Comparison of ENCODE assay signal across 18 cellular contexts in the genomic region with DNA sequence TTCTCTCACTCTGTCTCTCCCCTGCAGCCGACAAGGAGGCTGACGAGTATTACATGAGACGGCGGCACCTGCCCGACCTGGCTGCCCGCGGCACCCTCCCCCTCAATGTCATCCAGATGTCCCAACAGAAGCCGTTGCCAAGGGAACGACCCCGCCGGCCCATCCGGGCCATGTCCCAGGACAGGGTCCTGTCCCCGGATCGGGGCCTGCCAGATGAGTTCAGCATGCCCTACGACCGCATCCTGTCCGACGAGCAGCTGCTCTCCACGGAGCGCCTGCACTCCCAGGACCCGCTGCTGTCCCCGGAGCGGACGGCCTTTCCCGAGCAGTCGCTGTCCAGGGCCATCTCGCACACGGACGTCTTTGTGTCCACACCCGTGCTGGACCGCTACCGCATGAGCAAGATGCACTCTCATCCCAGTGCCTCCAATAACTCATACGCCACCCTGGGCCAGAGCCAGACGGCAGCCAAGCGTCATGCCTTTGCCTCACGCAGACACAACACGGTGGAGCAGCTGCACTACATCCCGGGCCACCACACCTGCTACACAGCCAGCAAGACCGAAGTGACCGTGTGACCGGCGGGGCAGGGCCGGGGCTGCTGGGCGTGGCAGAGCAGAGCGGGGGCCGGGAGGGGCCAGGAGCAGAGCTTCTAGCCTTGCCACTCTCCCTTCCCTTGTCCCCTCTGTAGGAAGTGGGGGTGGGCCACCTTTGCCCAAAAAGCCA. TPM values are rescaled to one million over a fixed set of nuclear protein-coding genes. Genes with fewer than 3 reads are reported as not detected.
DNase-seq lines count a peak whose midpoint lies in the region; ATAC-seq and TF ChIP-seq lines count a peak whose summit lies in the region.
"Had no signal": no experiment of that assay in that cellular context is flagged by ENCODE, and none has a peak within 500 bp of the region (broad histone marks: within the 10 kb centered on the region; RNA-seq: fewer than 3 reads in every experiment).

No MANE protein-coding gene starts in this region.

- TF ChIP-seq POLR2A in esophagus muscularis mucosa (IDR thresholded peaks at IDR 0.05; ENCODE audit: low read depth): no peak

- no peaks in the 10 kb centered on the region for H3K36me3 ChIP-seq in esophagus muscularis mucosa
- no peaks in the 10 kb centered on the region for H3K36me3 ChIP-seq in aorta (ENCODE audit: control insufficient read depth in 1 of 2, insufficient read depth in 2 of 2, low read length in 1 of 2)
- H3K36me3 ChIP-seq: BLaER1 had no signal

- 92% methylated on average over 24 of the region's 46 CpGs for WGBS in esophagus muscularis mucosa
- 62 to 79% methylated on average over 46 of the region's 46 CpGs for WGBS in aorta, 2 donors

- no peak overlapping the region for H3K4me3 Mint-ChIP-seq in stimulated activated naive CD8-positive, alpha-beta T cell treated with anti-CD3 and anti-CD28 coated beads, Interleukin-15, amount 100 ng/mL, for 72 hours
- H3K4me3 Mint-ChIP-seq in nephron progenitor cell: no peak overlapping the region
- H3K4me3 Mint-ChIP-seq in progenitor cell of endocrine pancreas (ENCODE audit: low read depth): no peak overlapping the region
- H3K4me3 Mint-ChIP-seq: CD14-positive monocyte; CD4-positive, alpha-beta memory T cell; GM23338 had no signal

- H3K4me1 ChIP-seq in esophagus muscularis mucosa: no peaks in the 10 kb centered on the region
- no peaks in the 10 kb centered on the region for H3K4me1 ChIP-seq in aorta (ENCODE audit: control insufficient read depth in 1 of 2, insufficient read depth in 2 of 2, low read length in 2 of 2)

- no peaks in the 10 kb centered on the region for H3K27me3 Mint-ChIP-seq in stimulated activated naive CD8-positive, alpha-beta T cell treated with anti-CD3 and anti-CD28 coated beads, Interleukin-15, amount 100 ng/mL, for 72 hours
- H3K27me3 Mint-ChIP-seq in nephron progenitor cell (ENCODE audit: low read depth, poor library complexity): peaks cover 12% of the 10 kb centered on the region
- H3K27me3 Mint-ChIP-seq in progenitor cell of endocrine pancreas: peaks cover 23% of the 10 kb centered on the region
- H3K27me3 Mint-ChIP-seq: CD4-positive, alpha-beta memory T cell had no signal

- H3K9me3 ChIP-seq in esophagus muscularis mucosa (no peaks in the 10 kb centered on the region), aorta (ENCODE audit: control insufficient read depth, low read length) (no peaks in the 10 kb centered on the region)
- H3K9me3 ChIP-seq: BLaER1 had no signal

- ATAC-seq in stimulated activated naive CD8-positive, alpha-beta T cell treated with anti-CD3 and anti-CD28 coated beads, Interleukin-15, Interleukin-2, amounts not matched to agents 100 U/mL and 50 U/mL, for 24 hours: peak; percentile 5
- no peak for ATAC-seq in stimulated activated naive CD8-positive, alpha-beta T cell treated with anti-CD3 and anti-CD28 coated beads, Interleukin-15, amount 100 ng/mL, for 72 hours
- ATAC-seq in aorta (ENCODE audit: low FRiP score): peak; percentile 11
- ATAC-seq: GM23338, K562 had no signal

- no peaks in the 10 kb centered on the region for H3K4me1 Mint-ChIP-seq in stimulated activated naive CD8-positive, alpha-beta T cell treated with anti-CD3 and anti-CD28 coated beads, Interleukin-15, amount 100 ng/mL, for 72 hours
- H3K4me1 Mint-ChIP-seq in nephron progenitor cell: peaks cover 7% of the 10 kb centered on the region
- no peaks in the 10 kb centered on the region for H3K4me1 Mint-ChIP-seq in progenitor cell of endocrine pancreas (ENCODE audit: low read depth)
- H3K4me1 Mint-ChIP-seq: CD14-positive monocyte; CD4-positive, alpha-beta memory T cell; GM23338 had no signal

- DNase-seq in stimulated activated naive CD8-positive, alpha-beta T cell treated with anti-CD3 and anti-CD28 coated beads, Interleukin-15, Interleukin-2, amounts not matched to agents 100 U/mL and 50 U/mL, for 24 hours: no peak
- no peak for DNase-seq in stimulated activated naive CD8-positive, alpha-beta T cell treated with anti-CD3 and anti-CD28 coated beads, Interleukin-15, amount 100 ng/mL, for 72 hours
- DNase-seq in esophagus muscularis mucosa (ENCODE audit: extremely low spot score): peak; percentile 86
- DNase-seq in nephron progenitor cell: peak; percentile 7
- DNase-seq in aorta: no peak
- DNase-seq in progenitor cell of endocrine pancreas (ENCODE audit: low spot score, unreplicated experiment): no peak
- DNase-seq in DMS79 (lab: John Stamatoyannopoulos, UW): no peak
- no peak for DNase-seq in inferior parietal cortex (ENCODE audit: extremely low spot score)
- DNase-seq: 8988T; Calu3; CD4-positive, alpha-beta memory T cell; DMS53; IMR-90 had no signal

- H3K27ac ChIP-seq in esophagus muscularis mucosa (replicated peaks in 1 of 4): no peak overlapping the region
- no peak overlapping the region for H3K27ac ChIP-seq in aorta (ENCODE audit: low read depth in 1 of 2, low read length in 2 of 2)
- H3K27ac ChIP-seq: BLaER1 had no signal

- H3K27me3 ChIP-seq in esophagus muscularis mucosa (peaks cover 0 to 11% (median 0%) of the 10 kb centered on the region in 4 donors), aorta (ENCODE audit: control insufficient read depth in 1 of 2, insufficient read depth in 2 of 2, low read length in 1 of 2) (no peaks in the 10 kb centered on the region)
- H3K27me3 ChIP-seq: BLaER1 had no signal

- H3K9me3 Mint-ChIP-seq in stimulated activated naive CD8-positive, alpha-beta T cell treated with anti-CD3 and anti-CD28 coated beads, Interleukin-15, amount 100 ng/mL, for 72 hours: peaks cover 0 to 6% of the 10 kb centered on the region in 2 donors
- H3K9me3 Mint-ChIP-seq in nephron progenitor cell: no peaks in the 10 kb centered on the region
- H3K9me3 Mint-ChIP-seq in progenitor cell of endocrine pancreas (ENCODE audit: low read depth): no peaks in the 10 kb centered on the region

- H3K4me3 ChIP-seq in esophagus muscularis mucosa: no peak overlapping the region
- no peak overlapping the region for H3K4me3 ChIP-seq in aorta (ENCODE audit: low read length in 2 of 2)
- H3K4me3 ChIP-seq: BLaER1, GM23338, K562 had no signal

- TF ChIP-seq EP300 in esophagus muscularis mucosa (IDR thresholded peaks at IDR 0.05): no peak

- intact Hi-C loops in esophagus muscularis mucosa (cut with DNase I): no loop called here
- intact Hi-C loops in aorta (cut with DNase I): no loop called here

- H3K36me3 Mint-ChIP-seq in nephron progenitor cell (ENCODE audit: low read depth) (peaks cover 7% of the 10 kb centered on the region), progenitor cell of endocrine pancreas (ENCODE audit: insufficient read depth) (no peaks in the 10 kb centered on the region)
- H3K36me3 Mint-ChIP-seq: CD14-positive monocyte; CD4-positive, alpha-beta memory T cell had no signal

- no peak overlapping the region for H3K27ac Mint-ChIP-seq in stimulated activated naive CD8-positive, alpha-beta T cell treated with anti-CD3 and anti-CD28 coated beads, Interleukin-15, amount 100 ng/mL, for 72 hours
- H3K27ac Mint-ChIP-seq in nephron progenitor cell: no peak overlapping the region
- no peak overlapping the region for H3K27ac Mint-ChIP-seq in progenitor cell of endocrine pancreas
- H3K27ac Mint-ChIP-seq: CD14-positive monocyte; CD4-positive, alpha-beta memory T cell; GM23338 had no signal

- TF ChIP-seq CTCF in esophagus muscularis mucosa (IDR thresholded peaks at IDR 0.05) (no peak), nephron progenitor cell (IDR thresholded peaks at IDR 0.05) (no peak), progenitor cell of endocrine pancreas (IDR thresholded peaks at IDR 0.05; ENCODE audit: unreplicated experiment) (no peak)

RNA-seq across cellular contexts. Expression of gene DNAH9, which starts 40.4 kb away (rescaled TPM):
- total RNA-seq in esophagus muscularis mucosa: under 1 TPM in 2 of 4 donors, not detected in 2; under 0.01 to 0.92 TPM
- under 1 TPM in 1 of 2 donors, not detected in 1; 0.18 TPM for total RNA-seq in aorta
- polyA plus RNA-seq in aorta: not detected
- 1.5 and 2.3 TPM in 2 replicates for total RNA-seq in progenitor cell of endocrine pancreas
- total RNA-seq: CD4-positive, alpha-beta memory T cell; GM23338; IMR-90; K562 had no signal
- polyA plus RNA-seq: AG04450; CD14-positive monocyte; CD4-positive, alpha-beta memory T cell; GM23338; IMR-90; K562 had no signal

Comparison
In these comparisons a context has a peak if more than half of its experiments do, and no peak if none do; other contexts are left out.
1. DNase-seq: peak in esophagus muscularis mucosa (single experiment) and nephron progenitor cell (single experiment); none in stimulated activated naive CD8-positive, alpha-beta T cell treated with anti-CD3 and anti-CD28 coated beads, Interleukin-15, Interleukin-2, amounts not matched to agents 100 U/mL and 50 U/mL, for 24 hours (single experiment), stimulated activated naive CD8-positive, alpha-beta T cell treated with anti-CD3 and anti-CD28 coated beads, Interleukin-15, amount 100 ng/mL, for 72 hours (0 of 2), aorta (0 of 2), progenitor cell of endocrine pancreas (single experiment), DMS79 (single experiment) and inferior parietal cortex (single experiment).